ENCODE assay signal across 16 cellular contexts in genomic region chrX:35101901-35102300, GRCh38.
A peak's percentile ranks its signal among the peaks of the same experiment; 100 is the strongest.
DNase-seq lines count a peak whose midpoint lies in the region; FAIRE-seq and TF ChIP-seq lines count a peak whose summit lies in the region.
"Had no signal": no experiment of that assay in that cellular context is flagged by ENCODE, and none has a peak within 500 bp of the region (broad histone marks: within the 10 kb centered on the region; RNA-seq: fewer than 3 reads in every experiment).

No MANE protein-coding gene starts in this region.

- H3K9me3 ChIP-seq in astrocyte (ENCODE audit: insufficient read depth, low read depth, low read length) (no peaks in the 10 kb centered on the region), kidney (ENCODE audit: control insufficient read depth in 1 of 2, low read length in 2 of 2) (no peaks in the 10 kb centered on the region)

- H2AFZ ChIP-seq in astrocyte (ENCODE audit: low read depth, low read length) = no peak overlapping the region

- no peaks in the 10 kb centered on the region for H3K9me3 Mint-ChIP-seq in astrocyte (ENCODE audit: unreplicated experiment)

- no peaks in the 10 kb centered on the region for H3K36me3 Mint-ChIP-seq in astrocyte (ENCODE audit: low read depth, unreplicated experiment)
- H3K36me3 Mint-ChIP-seq: IgD-negative memory B cell had no signal

- H3K27me3 ChIP-seq in astrocyte (ENCODE audit: insufficient read depth, low read length) = no peaks in the 10 kb centered on the region

- H3K27ac Mint-ChIP-seq in astrocyte (ENCODE audit: unreplicated experiment) = no peak overlapping the region
- H3K27ac Mint-ChIP-seq: B cell; CD4-positive, alpha-beta T cell; H9; IgD-negative memory B cell had no signal

- H3K4me3 ChIP-seq in astrocyte (ENCODE audit: insufficient read depth, low read depth, low read length) = no peak overlapping the region
- H3K4me3 ChIP-seq in kidney (ENCODE audit: low read length in 2 of 2) = no peak overlapping the region

- H3K9ac ChIP-seq in astrocyte (ENCODE audit: low read length) (no peak overlapping the region), kidney (ENCODE audit: low read length in 2 of 2) (no peak overlapping the region)

- H3K27me3 Mint-ChIP-seq in astrocyte (ENCODE audit: low read depth, unreplicated experiment) = no peaks in the 10 kb centered on the region
- H3K27me3 Mint-ChIP-seq: B cell; CD4-positive, alpha-beta T cell; IgD-negative memory B cell had no signal

- H3K27ac ChIP-seq in astrocyte (ENCODE audit: low read depth, low read length) = no peak overlapping the region
- H3K27ac ChIP-seq in kidney (ENCODE audit: low read depth in 2 of 2, low read length in 2 of 2) = no peak overlapping the region

- H3K79me2 ChIP-seq in astrocyte (ENCODE audit: insufficient read depth, low read length) = no peaks in the 10 kb centered on the region

- FAIRE-seq in astrocyte (lab: Jason Lieb, UNC) = peak; percentile 17
- no peak for FAIRE-seq in kidney (lab: Jason Lieb, UNC)
- FAIRE-seq: GM12891 had no signal

- intact Hi-C loops in kidney (cut with DNase I) = no loop called here

- peak; percentile 1 for DNase-seq in HCEC 1CT
- DNase-seq in astrocyte (ENCODE audit: low read depth) = no peak
- peak; percentile 10 for DNase-seq in iris pigment epithelial cell (ENCODE audit: low read depth)
- no peak for DNase-seq in kidney
- DNase-seq in GM10266 (ENCODE audit: extremely low spot score) = no peak
- DNase-seq in NCI-H1092 (lab: John Stamatoyannopoulos, UW) = no peak
- no peak for DNase-seq in NCI-H2196 (lab: John Stamatoyannopoulos, UW; ENCODE audit: unreplicated experiment)
- DNase-seq: C1 segment of cervical spinal cord; Calu3; CD4-positive, alpha-beta T cell; DMS 273 treated with DMSO at 0.1 percent for 48 hours; GOT3; H9 had no signal

- H3K4me1 Mint-ChIP-seq in astrocyte (ENCODE audit: low read depth, unreplicated experiment) = peaks cover 5% of the 10 kb centered on the region
- H3K4me1 Mint-ChIP-seq: B cell had no signal

- no peaks in the 10 kb centered on the region for H4K20me1 ChIP-seq in astrocyte (ENCODE audit: insufficient read depth, low read length)

- no peak overlapping the region for H3K4me3 Mint-ChIP-seq in astrocyte (ENCODE audit: unreplicated experiment)
- H3K4me3 Mint-ChIP-seq: B cell; CD4-positive, alpha-beta T cell; H9; IgD-negative memory B cell had no signal

- no peaks in the 10 kb centered on the region for H3K4me1 ChIP-seq in astrocyte (ENCODE audit: insufficient read depth, low read length)
- H3K4me1 ChIP-seq in kidney (ENCODE audit: control insufficient read depth in 1 of 2, insufficient read depth in 1 of 2, low read depth in 1 of 2, low read length in 2 of 2) = no peaks in the 10 kb centered on the region

- H3K36me3 ChIP-seq in astrocyte (ENCODE audit: insufficient read depth, low read length) (no peaks in the 10 kb centered on the region), kidney (ENCODE audit: control insufficient read depth in 1 of 2, insufficient read depth in 2 of 2, low read length in 2 of 2) (no peaks in the 10 kb centered on the region)

- H3K4me2 ChIP-seq in astrocyte (ENCODE audit: low read length) = no peak overlapping the region

- TF ChIP-seq CTCF in astrocyte (IDR thresholded peaks at IDR 0.05; ENCODE audit: insufficient read depth, low read depth, low read length) (no peak), kidney (IDR thresholded peaks at IDR 0.05; ENCODE audit: borderline replicate concordance, extremely low read depth, insufficient read depth) (no peak), GM10266 (IDR thresholded peaks at IDR 0.05; ENCODE audit: control insufficient read depth, insufficient read depth, low read depth, missing control alignments) (no peak)

Comparison
In these comparisons a context has a peak if more than half of its experiments do, and no peak if none do; other contexts are left out.
1. DNase-seq: peak in HCEC 1CT (single experiment) and iris pigment epithelial cell (single experiment); none in astrocyte (single experiment), kidney (single experiment), GM10266 (single experiment), NCI-H1092 (single experiment) and NCI-H2196 (single experiment).